Comparison of ENCODE assay signal across 10 cellular contexts in the genomic region with DNA sequence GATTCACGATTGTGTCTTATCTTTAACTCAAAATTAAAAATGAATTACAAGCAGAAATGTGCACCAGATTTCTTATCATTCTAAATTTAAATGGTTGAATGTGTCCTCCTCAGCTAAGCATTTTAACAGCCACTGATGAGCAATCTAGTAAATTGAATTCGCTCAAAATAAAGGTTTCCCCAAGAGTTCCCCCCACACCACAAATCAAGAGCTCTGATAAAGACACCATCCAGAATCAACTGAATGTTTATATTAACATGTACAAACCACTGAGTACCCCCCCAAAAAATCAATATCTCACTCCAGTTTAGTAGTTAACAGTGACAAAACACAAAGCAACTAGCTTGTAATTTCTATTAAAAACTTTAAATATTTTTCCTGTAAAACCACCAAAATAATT. TPM values are rescaled to one million over a fixed set of nuclear protein-coding genes. Genes with fewer than 3 reads are reported as not detected.
DNase-seq lines count a peak whose midpoint lies in the region; ATAC-seq and TF ChIP-seq lines count a peak whose summit lies in the region.
"Had no signal": no experiment of that assay in that cellular context is flagged by ENCODE, and none has a peak within 500 bp of the region (broad histone marks: within the 10 kb centered on the region; RNA-seq: fewer than 3 reads in every experiment).

No MANE protein-coding gene starts in this region.

- POLR2A ChIA-PET in OCI-LY7 (lab: Charles Lee): interaction anchor here (0.6 to 0.9 kb wide), 3 partner anchors 23 to 955 kb away, joined by 3 to 4 read pairs (median 3); no protein-coding TSS in a partner anchor
- POLR2A ChIA-PET in RWPE1 (lab: Yijun Ruan, JAX; ENCODE audit: low non-redundant PET): no interaction called here

- intact Hi-C loops in OCI-LY7 (cut with micrococcal nuclease; ENCODE audit: unreplicated experiment): loop anchor here (10.0 kb wide), 1 partner anchor 160 kb away; a partner anchor contains a TSS

- peak overlapping the region; percentile 93 for H3K4me3 Mint-ChIP-seq in endodermal cell
- peak overlapping the region; percentile 99 for H3K4me3 Mint-ChIP-seq in osteocyte (ENCODE audit: unreplicated experiment)

- H3K27ac ChIP-seq in DOHH2 (ENCODE audit: low read depth, low read length) (no peak overlapping the region), OCI-LY7 (ENCODE audit: low read depth, low read length, poor library complexity, severe bottlenecking) (no peak overlapping the region), endodermal cell (ENCODE audit: low read depth, low read length) (no peak overlapping the region), gastroesophageal sphincter (no peak overlapping the region), RWPE1 (no peak overlapping the region)

- no peaks in the 10 kb centered on the region for H3K27me3 Mint-ChIP-seq in endodermal cell (ENCODE audit: insufficient read depth)
- no peaks in the 10 kb centered on the region for H3K27me3 Mint-ChIP-seq in osteocyte (ENCODE audit: unreplicated experiment)

- H3K79me2 ChIP-seq in DOHH2 (ENCODE audit: control insufficient read depth, low read length) (peaks cover 94% of the 10 kb centered on the region), OCI-LY7 (ENCODE audit: insufficient read depth, low read depth, low read length) (peaks cover 83% of the 10 kb centered on the region)

- peak overlapping the region; percentile 74 for H3K27ac Mint-ChIP-seq in endodermal cell
- H3K27ac Mint-ChIP-seq in osteocyte (ENCODE audit: unreplicated experiment): peak overlapping the region; percentile 100

- CTCF ChIA-PET in OCI-LY7 (lab: Charles Lee; ENCODE audit: unreplicated experiment) (no interaction called here), RWPE1 (lab: Yijun Ruan, JAX) (interaction anchor here (0.5 kb wide), 1 partner anchor 11 kb away, joined by 3 read pairs; no protein-coding TSS in a partner anchor)

- H3K9ac ChIP-seq in endodermal cell (ENCODE audit: extremely low read depth, low read length, poor library complexity, severe bottlenecking): peak overlapping the region; percentile 99

- H3K36me3 Mint-ChIP-seq in endodermal cell (ENCODE audit: low read depth): peaks cover 4% of the 10 kb centered on the region
- H3K36me3 Mint-ChIP-seq in osteocyte (ENCODE audit: unreplicated experiment): no peaks in the 10 kb centered on the region

- TF ChIP-seq CTCF in DOHH2 (IDR thresholded peaks at IDR 0.05; ENCODE audit: low read depth, low read length, poor library complexity, severe bottlenecking): no peak
- no peak for TF ChIP-seq CTCF in OCI-LY7 (conservative IDR thresholded peaks at IDR 0.05; ENCODE audit: low read length)
- TF ChIP-seq CTCF in endodermal cell (conservative IDR thresholded peaks at IDR 0.05): no peak
- no peak for TF ChIP-seq CTCF in osteocyte (IDR thresholded peaks at IDR 0.05)
- TF ChIP-seq CTCF in gastroesophageal sphincter (IDR thresholded peaks at IDR 0.05): no peak
- no peak for TF ChIP-seq CTCF in RWPE1 (conservative IDR thresholded peaks at IDR 0.05; ENCODE audit: low read depth)

- H3K27me3 ChIP-seq in DOHH2 (ENCODE audit: control insufficient read depth, low read length) (no peaks in the 10 kb centered on the region), endodermal cell (ENCODE audit: control insufficient read depth, insufficient read depth, low read length, poor library complexity, severe bottlenecking) (no peaks in the 10 kb centered on the region), gastroesophageal sphincter (no peaks in the 10 kb centered on the region)
- H3K27me3 ChIP-seq: SJCRH30 had no signal

- TF ChIP-seq POLR2A in gastroesophageal sphincter (IDR thresholded peaks at IDR 0.05): no peak

- peaks cover 61% of the 10 kb centered on the region for H3K4me1 ChIP-seq in DOHH2 (ENCODE audit: control insufficient read depth, low read length)
- peaks cover 48% of the 10 kb centered on the region for H3K4me1 ChIP-seq in OCI-LY7 (ENCODE audit: insufficient read depth, low read length, poor library complexity, severe bottlenecking)
- H3K4me1 ChIP-seq in endodermal cell (ENCODE audit: control insufficient read depth, insufficient read depth, low read length): peaks cover 4% of the 10 kb centered on the region
- H3K4me1 ChIP-seq in gastroesophageal sphincter: peaks cover 12 to 75% (median 25%) of the 10 kb centered on the region in 3 donors

- H3K9me2 ChIP-seq in DOHH2 (replicated peaks; ENCODE audit: control insufficient read depth, low read length) (no peaks in the 10 kb centered on the region), OCI-LY7 (ENCODE audit: insufficient read depth, low read length) (no peaks in the 10 kb centered on the region)

- peaks cover 40% of the 10 kb centered on the region for H3K4me1 Mint-ChIP-seq in endodermal cell
- H3K4me1 Mint-ChIP-seq in osteocyte (ENCODE audit: unreplicated experiment): peaks cover 59% of the 10 kb centered on the region

- DNase-seq in OCI-LY7 (ENCODE audit: low spot score) (no peak), endodermal cell (no peak), osteocyte (ENCODE audit: extremely low spot score, unreplicated experiment) (no peak), RWPE1 (ENCODE audit: low spot score) (no peak), amniotic stem cell (lab: John Stamatoyannopoulos, UW) (no peak)
- DNase-seq: cortex of kidney, SJCRH30 had no signal

- peak overlapping the region; percentile 93 for H3K4me2 ChIP-seq in DOHH2 (ENCODE audit: low read length)
- peak overlapping the region; percentile 80 for H3K4me2 ChIP-seq in OCI-LY7 (ENCODE audit: low read length)

- BruUV-seq in OCI-LY7 (replicated peaks; lab: Mats Ljungman, UMichigan): TSS peak; percentile 41

- no peak for TF ChIP-seq EP300 in gastroesophageal sphincter (IDR thresholded peaks at IDR 0.05)

- 81% methylated on average over 2 of the region's 2 CpGs; no CpG with 5 or more reads in 1 of the 2 experiments for WGBS in endodermal cell (ENCODE audit: insufficient coverage in 1 of 2, insufficient read length in 1 of 2), 2 experiments
- WGBS in gastroesophageal sphincter (ENCODE audit: low coverage in 1 of 2), 2 donors: 38 to 44% methylated on average over 2 of the region's 2 CpGs

- H3K9me3 ChIP-seq in DOHH2 (ENCODE audit: control insufficient read depth, insufficient read depth, low read length): no peaks in the 10 kb centered on the region
- no peaks in the 10 kb centered on the region for H3K9me3 ChIP-seq in OCI-LY7 (ENCODE audit: low read length)
- H3K9me3 ChIP-seq in endodermal cell (ENCODE audit: control insufficient read depth, low read length): no peaks in the 10 kb centered on the region
- H3K9me3 ChIP-seq in gastroesophageal sphincter: no peaks in the 10 kb centered on the region
- H3K9me3 ChIP-seq: SJCRH30 had no signal

- peaks cover 8% of the 10 kb centered on the region for H3F3A ChIP-seq in DOHH2 (ENCODE audit: control insufficient read depth, insufficient read depth)

- H3K36me3 ChIP-seq in DOHH2 (ENCODE audit: control insufficient read depth, low read length) (peaks cover 62% of the 10 kb centered on the region), OCI-LY7 (ENCODE audit: insufficient read depth, low read length) (peaks cover 29% of the 10 kb centered on the region), endodermal cell (ENCODE audit: control insufficient read depth, insufficient read depth, low read length) (no peaks in the 10 kb centered on the region), gastroesophageal sphincter (no peaks in the 10 kb centered on the region)

- H3K9me3 Mint-ChIP-seq in endodermal cell (no peaks in the 10 kb centered on the region), osteocyte (ENCODE audit: unreplicated experiment) (no peaks in the 10 kb centered on the region)

- no peak overlapping the region for H2AFZ ChIP-seq in OCI-LY7 (ENCODE audit: low read length)

- H4K20me1 ChIP-seq in DOHH2 (ENCODE audit: control insufficient read depth, insufficient read depth, low read depth, low read length) (peaks cover 19% of the 10 kb centered on the region), OCI-LY7 (ENCODE audit: insufficient read depth, low read length) (peaks cover 35% of the 10 kb centered on the region)

- ATAC-seq in gastroesophageal sphincter (no peak), HG03108 (IDR thresholded peaks at IDR 0.05; ENCODE audit: unreplicated experiment) (no peak)

- peak overlapping the region; percentile 94 for H3K4me3 ChIP-seq in DOHH2 (ENCODE audit: low read length)
- peak overlapping the region; percentile 94 for H3K4me3 ChIP-seq in OCI-LY7 (ENCODE audit: low read depth, low read length, poor library complexity, severe bottlenecking)
- peak overlapping the region; percentile 99 for H3K4me3 ChIP-seq in endodermal cell (ENCODE audit: low read length)
- H3K4me3 ChIP-seq in gastroesophageal sphincter: peak overlapping the region in 1 of 2 donors; percentile 90

RNA-seq across cellular contexts. Expression of a gene that starts 1.9 kb away (rescaled TPM):
- total RNA-seq in OCI-LY7 (2014; rRNA removed; shearing (Covaris generic)): 89.7 and 101 TPM in 2 replicates
- total RNA-seq in OCI-LY7 (2022) (117 and 130 TPM in 2 replicates), endodermal cell (100 to 1,000 TPM; 117 to 124 TPM), osteocyte (87.2 and 96.0 TPM in 2 replicates), gastroesophageal sphincter (100 to 1,000 TPM in 3 of 4 donors, 10 to 100 TPM in 1; 98.6 to 147 (median 115) TPM)
- 79.0 TPM for polyA plus RNA-seq in endodermal cell (2013, experiment 1 of 2)
- 76.2 TPM for polyA plus RNA-seq in endodermal cell (2013, experiment 2 of 2)

RNA-seq across cellular contexts. Expression of a gene that starts 3.6 kb away (rescaled TPM):
- 24.7 and 35.8 TPM in 2 replicates for total RNA-seq in OCI-LY7 (2014; rRNA removed; shearing (Covaris generic))
- total RNA-seq in OCI-LY7 (2022) (42.2 and 49.1 TPM in 2 replicates), endodermal cell (10 to 100 TPM; 25.1 to 28.1 TPM), osteocyte (20.0 and 23.1 TPM in 2 replicates), gastroesophageal sphincter (10 to 100 TPM; 10.6 to 27.1 (median 21.9) TPM)
- 60.2 TPM for polyA plus RNA-seq in endodermal cell (2013, experiment 1 of 2)
- 53.6 TPM for polyA plus RNA-seq in endodermal cell (2013, experiment 2 of 2)
